ENCODE assay signal across 15 cellular contexts in the genomic region with DNA sequence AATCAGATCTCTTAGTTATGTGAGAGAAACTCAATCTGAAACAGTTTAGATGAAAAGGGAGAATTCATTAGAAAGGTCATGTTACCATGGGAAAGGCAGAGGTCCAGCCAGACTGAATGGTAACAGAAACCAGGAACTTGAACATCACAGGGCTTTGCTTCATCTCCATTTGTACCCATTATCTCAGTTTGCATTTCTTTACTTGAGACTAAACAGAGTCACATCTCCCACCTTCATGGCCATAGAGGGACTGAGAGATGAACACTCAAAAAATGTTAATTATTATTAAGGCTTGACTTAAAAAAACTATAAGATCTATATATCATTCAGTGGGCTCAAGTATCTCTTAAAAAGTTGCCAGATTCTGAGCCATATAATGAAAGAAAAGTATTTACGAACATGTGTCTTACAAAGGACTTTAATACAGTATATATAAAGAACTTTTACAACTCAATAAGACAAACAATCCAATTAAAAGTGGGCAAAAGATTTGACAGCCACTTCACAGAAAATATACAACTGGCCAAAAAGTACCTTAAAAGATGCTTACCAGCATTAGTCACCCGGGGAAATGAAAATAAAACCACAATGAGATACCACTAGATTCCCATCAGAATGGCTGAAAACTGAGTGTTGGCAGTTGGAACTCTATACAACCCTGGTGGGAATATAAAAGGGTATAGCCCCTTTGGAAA. TPM values are rescaled to one million over a fixed set of nuclear protein-coding genes. Genes with fewer than 3 reads are reported as not detected.
DNase-seq lines count a peak whose midpoint lies in the region; ATAC-seq and TF ChIP-seq lines count a peak whose summit lies in the region.
"Had no signal": no experiment of that assay in that cellular context is flagged by ENCODE, and none has a peak within 500 bp of the region (broad histone marks: within the 10 kb centered on the region; RNA-seq: fewer than 3 reads in every experiment).

No MANE protein-coding gene starts in this region.

- H3K9me2 ChIP-seq in GM23338 (ENCODE audit: insufficient read depth): no peaks in the 10 kb centered on the region

- TF ChIP-seq EP300 in ovary (IDR thresholded peaks at IDR 0.05): no peak

- no peak overlapping the region for H3K27ac Mint-ChIP-seq in GM23338
- H3K27ac Mint-ChIP-seq in activated CD4-positive, alpha-beta memory T cell treated with anti-CD3 and anti-CD28 coated beads for 36 hours: peak overlapping the region; percentile 23
- H3K27ac Mint-ChIP-seq: activated B cell treated with CpG ODN at 0.5 μM for 24 hours, IgD-negative memory B cell had no signal

- peaks cover 5% of the 10 kb centered on the region; the same call in 2 of the 3 replicates for H3K9me3 Mint-ChIP-seq in GM23338
- H3K9me3 Mint-ChIP-seq in activated CD4-positive, alpha-beta memory T cell treated with anti-CD3 and anti-CD28 coated beads for 36 hours: peaks cover 5% of the 10 kb centered on the region
- H3K9me3 Mint-ChIP-seq: activated B cell treated with CpG ODN at 0.5 μM for 24 hours, IgD-negative memory B cell had no signal

- TF ChIP-seq POLR2A in ovary (IDR thresholded peaks at IDR 0.05) (no peak), erythroblast (IDR thresholded peaks at IDR 0.05; ENCODE audit: low read length) (no peak)

- peaks cover 77% of the 10 kb centered on the region for H3K79me2 ChIP-seq in GM23338 (replicated peaks; ENCODE audit: insufficient read depth)

- ATAC-seq in GM23338 (no peak), foreskin keratinocyte (peak; percentile 29)

- H3K4me3 ChIP-seq in GM23338 (no peak overlapping the region), ovary (no peak overlapping the region)

- peaks cover 11% of the 10 kb centered on the region for H3K27me3 Mint-ChIP-seq in GM23338 (ENCODE audit: insufficient read depth, low read depth, poor library complexity)
- no peaks in the 10 kb centered on the region for H3K27me3 Mint-ChIP-seq in activated CD4-positive, alpha-beta memory T cell treated with anti-CD3 and anti-CD28 coated beads for 36 hours
- H3K27me3 Mint-ChIP-seq: activated B cell treated with CpG ODN at 0.5 μM for 24 hours, IgD-negative memory B cell had no signal

- no peaks in the 10 kb centered on the region for H3K4me1 ChIP-seq in GM23338 (ENCODE audit: insufficient read depth)
- H3K4me1 ChIP-seq in foreskin keratinocyte: peaks cover 6% of the 10 kb centered on the region
- H3K4me1 ChIP-seq in ovary (ENCODE audit: insufficient read depth): peaks cover under 1% of the 10 kb centered on the region

- H4K20me1 ChIP-seq in GM23338 (replicated peaks; ENCODE audit: insufficient read depth): peaks cover 32% of the 10 kb centered on the region

- peak; percentile 60 for DNase-seq in A172 (ENCODE audit: low spot score)
- no peak for DNase-seq in GM23338 (ENCODE audit: low spot score)
- DNase-seq in activated CD4-positive, alpha-beta memory T cell treated with anti-CD3 and anti-CD28 coated beads for 36 hours: no peak
- DNase-seq in foreskin keratinocyte: no peak
- DNase-seq in ovary: no peak
- DNase-seq in stimulated activated naive CD4-positive, alpha-beta T cell treated with Interleukin-2 at 50 U/mL for 16 hours (lab: John Stamatoyannopoulos, UW): no peak
- no peak for DNase-seq in erythroblast (lab: John Stamatoyannopoulos, UW)
- DNase-seq in mesenteric fat pad (ENCODE audit: low spot score): no peak
- DNase-seq: activated B cell treated with CpG ODN at 0.5 μM for 24 hours; activated T-cell treated with anti-CD3 and anti-CD28 coated beads, Interleukin-2, amount 50 U/mL, for 1 hour; mesendoderm; NCI-H1105; nucleus accumbens had no signal

- H3F3A ChIP-seq in GM23338 (replicated peaks; ENCODE audit: low read depth): no peaks in the 10 kb centered on the region

- intact Hi-C loops in activated CD4-positive, alpha-beta memory T cell treated with anti-CD3 and anti-CD28 coated beads for 36 hours (cut with micrococcal nuclease): no loop called here
- intact Hi-C loops in ovary (cut with DNase I): loop anchor here in 1 of 4 donors (10.0 kb wide), 1 partner anchor 476 kb away; no protein-coding TSS in a partner anchor

- H3K4me1 Mint-ChIP-seq in GM23338: peaks cover 4% of the 10 kb centered on the region; the same call in 2 of the 3 replicates
- H3K4me1 Mint-ChIP-seq in activated CD4-positive, alpha-beta memory T cell treated with anti-CD3 and anti-CD28 coated beads for 36 hours (ENCODE audit: low read depth): peaks cover 62% of the 10 kb centered on the region

- 82 to 84% (median 84%) methylated on average over 2 of the region's 2 CpGs for WGBS in ovary, 3 donors

- POLR2A ChIA-PET in activated CD4-positive, alpha-beta memory T cell treated with anti-CD3 and anti-CD28 coated beads for 36 hours (lab: Charles Lee): no interaction called here

- no peak overlapping the region for H3K4me2 ChIP-seq in GM23338

- no peak overlapping the region for H3K4me3 Mint-ChIP-seq in GM23338
- no peak overlapping the region for H3K4me3 Mint-ChIP-seq in activated CD4-positive, alpha-beta memory T cell treated with anti-CD3 and anti-CD28 coated beads for 36 hours
- H3K4me3 Mint-ChIP-seq: activated B cell treated with CpG ODN at 0.5 μM for 24 hours, IgD-negative memory B cell had no signal

- H3K36me3 ChIP-seq in GM23338 (ENCODE audit: insufficient read depth) (peaks cover 12% of the 10 kb centered on the region), ovary (no peaks in the 10 kb centered on the region)

- CTCF ChIA-PET in activated CD4-positive, alpha-beta memory T cell treated with anti-CD3 and anti-CD28 coated beads for 36 hours (lab: Charles Lee): no interaction called here

- no peaks in the 10 kb centered on the region for H3K9me3 ChIP-seq in ovary

- H3K27me3 ChIP-seq in GM23338 (ENCODE audit: insufficient read depth): no peaks in the 10 kb centered on the region
- no peaks in the 10 kb centered on the region for H3K27me3 ChIP-seq in foreskin keratinocyte
- no peaks in the 10 kb centered on the region for H3K27me3 ChIP-seq in ovary

- peaks cover 54% of the 10 kb centered on the region for H3K36me3 Mint-ChIP-seq in GM23338 (ENCODE audit: low read depth)
- H3K36me3 Mint-ChIP-seq in activated CD4-positive, alpha-beta memory T cell treated with anti-CD3 and anti-CD28 coated beads for 36 hours: peaks cover 56% of the 10 kb centered on the region

- H3K27ac ChIP-seq in GM23338 (ENCODE audit: low read depth) (peak overlapping the region; percentile 42; the same call in 1 of the 2 replicates), foreskin keratinocyte (no peak overlapping the region), ovary (no peak overlapping the region)

- H2AFZ ChIP-seq in GM23338: no peak overlapping the region

- TF ChIP-seq CTCF in GM23338 (conservative IDR thresholded peaks at IDR 0.05; ENCODE audit: low read depth in 2 of 2): no peak
- TF ChIP-seq CTCF in foreskin keratinocyte (conservative IDR thresholded peaks at IDR 0.05): no peak
- no peak for TF ChIP-seq CTCF in ovary (IDR thresholded peaks at IDR 0.05)

TF ChIP-seq in GM23338, 12 proteins besides CTCF, POLR2A, EP300 and RAD21 (continues in another document):
- TF ChIP-seq JUNB (IDR thresholded peaks at IDR 0.05; ENCODE audit: unreplicated experiment): no peak

RNA-seq across cellular contexts. Expression of gene KYAT3, which starts 13.2 kb away (rescaled TPM):
- total RNA-seq in A172 (2014; rRNA removed; shearing (Covaris generic)): 16.4 and 20.3 TPM in 2 replicates
- 49.3 and 49.9 TPM in 2 replicates for total RNA-seq in GM23338 (2014; rRNA removed; shearing (Covaris generic))
- 30.2 and 38.0 TPM in 2 replicates for polyA plus RNA-seq in GM23338 (2016; fragmentation: Nextera tagmentation; extraction: Ambion mirVana)
- total RNA-seq in activated CD4-positive, alpha-beta memory T cell treated with anti-CD3 and anti-CD28 coated beads for 36 hours: 10 to 100 TPM; 66.8 to 71.4 TPM
- 22.9 and 28.0 TPM in 2 replicates for total RNA-seq in foreskin keratinocyte
- 15.0 and 18.9 TPM in 2 replicates for polyA plus RNA-seq in foreskin keratinocyte
- total RNA-seq in ovary: 10 to 100 TPM; 20.4 to 35.5 (median 25.7) TPM
- 10 to 100 TPM; 21.2 to 40.3 TPM for polyA plus RNA-seq in ovary
- 28.1 TPM for total RNA-seq in mesenteric fat pad

RNA-seq across cellular contexts. Expression of gene RBMXL1, which starts 13.2 kb away (rescaled TPM):
- 2.2 TPM in 2 replicates for total RNA-seq in A172 (2014; rRNA removed; shearing (Covaris generic))
- total RNA-seq in GM23338 (2014; rRNA removed; shearing (Covaris generic)): 27.0 and 32.7 TPM in 2 replicates
- polyA plus RNA-seq in GM23338 (2016; fragmentation: Nextera tagmentation; extraction: Ambion mirVana) (22.0 and 25.4 TPM in 2 replicates), foreskin keratinocyte (3.3 and 4.5 TPM in 2 replicates), ovary (10 to 100 TPM in 1 of 2 donors, 1 to 10 TPM in 1; 8.8 to 15.2 TPM)
- 10 to 100 TPM; 28.1 to 31.5 TPM for total RNA-seq in activated CD4-positive, alpha-beta memory T cell treated with anti-CD3 and anti-CD28 coated beads for 36 hours
- total RNA-seq in foreskin keratinocyte (11.8 and 13.3 TPM in 2 replicates), ovary (10 to 100 TPM; 12.4 to 30.0 (median 22.5) TPM), mesenteric fat pad (31.3 TPM)

RNA-seq across cellular contexts. Expression of gene GBP3, which starts 43.5 kb away (rescaled TPM):
- total RNA-seq in A172 (2014; rRNA removed; shearing (Covaris generic)): 1.7 and 4.8 TPM in 2 replicates
- total RNA-seq in GM23338 (2014; rRNA removed; shearing (Covaris generic)): not detected in 2 replicates
- polyA plus RNA-seq in GM23338 (2016; fragmentation: Nextera tagmentation; extraction: Ambion mirVana) (0.13 TPM in 1 of 2 replicates, not detected in the other), foreskin keratinocyte (7.7 and 15.3 TPM in 2 replicates), ovary (10 to 100 TPM in 1 of 2 donors, 1 to 10 TPM in 1; 5.0 to 24.9 TPM)
- 1 to 10 TPM; 4.5 to 5.7 TPM for total RNA-seq in activated CD4-positive, alpha-beta memory T cell treated with anti-CD3 and anti-CD28 coated beads for 36 hours
- total RNA-seq in foreskin keratinocyte (19.6 and 32.8 TPM in 2 replicates), ovary (10 to 100 TPM in 6 of 7 donors, 1 to 10 TPM in 1; 7.3 to 24.1 (median 14.2) TPM), mesenteric fat pad (10.3 TPM)
- total RNA-seq: H1 had no signal
- polyA plus RNA-seq: H1 had no signal
